Comparison of ENCODE assay signal across 1 cellular context in genomic region chr6:125491860-125492617, GRCh38.
TF ChIP-seq lines count a peak whose summit lies in the region.

No MANE protein-coding gene starts in this region.

TF ChIP-seq in K562, 482 proteins besides CTCF, POLR2A, EP300 and RAD21 (continued from another document):
- TF ChIP-seq PBX2 (CRISPR knock-in tag; IDR thresholded peaks at IDR 0.05; ENCODE audit: low read depth) (no peak), PBX2 (tag; conservative IDR thresholded peaks at IDR 0.05; ENCODE audit: low read depth) (no peak), ZNF408 (CRISPR knock-in tag; IDR thresholded peaks at IDR 0.05; ENCODE audit: low read depth) (no peak), ZNF316 (IDR thresholded peaks at IDR 0.05) (peak; percentile 94), C11orf30 (IDR thresholded peaks at IDR 0.05; ENCODE audit: low read depth) (peak; percentile 90), MAFF (IDR thresholded peaks at IDR 0.05; ENCODE audit: low read length) (peak; percentile 97), SP2 (IDR thresholded peaks at IDR 0.05; ENCODE audit: extremely low read depth, low read depth, low read length, poor library complexity, severe bottlenecking) (no peak), HNRNPK (IDR thresholded peaks at IDR 0.05; ENCODE audit: low read depth, low read length, poor library complexity, severe bottlenecking) (no peak), E2F8 (IDR thresholded peaks at IDR 0.05; ENCODE audit: low read depth, partially characterized antibody) (no peak), MAFG (tag; conservative IDR thresholded peaks at IDR 0.05) (peak; percentile 93), ZNF77 (CRISPR knock-in tag; IDR thresholded peaks at IDR 0.05) (no peak), MAFK (IDR thresholded peaks at IDR 0.05; ENCODE audit: low read length) (peak; percentile 98), ZNF717 (CRISPR knock-in tag; IDR thresholded peaks at IDR 0.05) (no peak), ZBTB43 (CRISPR knock-in tag; IDR thresholded peaks at IDR 0.05) (no peak), MAZ (CRISPR knock-in tag; conservative IDR thresholded peaks at IDR 0.05 in 1 of 2, IDR thresholded peaks at IDR 0.05 in 1 of 2) (no peak), L3MBTL2 (IDR thresholded peaks at IDR 0.05) (no peak)
